ENCODE assay signal across 9 cellular contexts in genomic region chr13:52695856-52696255, GRCh38. TPM values are rescaled to one million over a fixed set of nuclear protein-coding genes. Genes with fewer than 3 reads are reported as not detected.
A peak's percentile ranks its signal among the peaks of the same experiment; 100 is the strongest.
DNase-seq lines count a peak whose midpoint lies in the region; ATAC-seq lines count a peak whose summit lies in the region.
"Had no signal": no experiment of that assay in that cellular context is flagged by ENCODE, and none has a peak within 500 bp of the region (broad histone marks: within the 10 kb centered on the region; RNA-seq: fewer than 3 reads in every experiment).

No MANE protein-coding gene starts in this region.

- peak; percentile 76 for ATAC-seq in GM19463 (IDR thresholded peaks at IDR 0.05; ENCODE audit: unreplicated experiment)
- ATAC-seq in sciatic nerve, result no peak

- intact Hi-C loops in sciatic nerve (cut with DNase I), result no loop called here

- peak; percentile 16 for DNase-seq in GM03348 (ENCODE audit: low spot score)
- DNase-seq in NCI-H226, result peak; percentile 5
- DNase-seq in fibroblast of peridontal ligament (ENCODE audit: extremely low read depth), result peak; percentile 88
- DNase-seq in sciatic nerve (ENCODE audit: low spot score), result no peak
- no peak for DNase-seq in CD1c-positive myeloid dendritic cell (ENCODE audit: extremely low spot score)
- no peak for DNase-seq in epidermal melanocyte (ENCODE audit: insufficient read length, low spot score)
- no peak for DNase-seq in ecto neural progenitor cell (ENCODE audit: low spot score)
- DNase-seq: activated naive CD8-positive, alpha-beta T cell treated with anti-CD3 and anti-CD28 coated beads, Interleukin-2, amount 10 ng/mL, durations not matched to agents 7 days and 5 days had no signal

RNA-seq across cellular contexts. Expression of gene SUGT1, which starts 43.2 kb away (rescaled TPM):
- total RNA-seq in sciatic nerve, result 62.3 TPM

RNA-seq across cellular contexts. Expression of gene CNMD, which starts 43.8 kb away (rescaled TPM):
- total RNA-seq in sciatic nerve, result 0.27 TPM
- total RNA-seq: activated naive CD8-positive, alpha-beta T cell treated with anti-CD3 and anti-CD28 coated beads, Interleukin-2, amount 10 ng/mL, durations not matched to agents 7 days and 5 days had no signal

RNA-seq across cellular contexts. Expression of gene HNRNPA1L2, which starts 53.6 kb away (rescaled TPM):
- 8.8 TPM for total RNA-seq in sciatic nerve

Comparison
In these comparisons a context has a peak if more than half of its experiments do, and no peak if none do; other contexts are left out.
1. DNase-seq: peak in GM03348 (single experiment), NCI-H226 (single experiment) and fibroblast of peridontal ligament (single experiment); none in sciatic nerve (single experiment), CD1c-positive myeloid dendritic cell (single experiment), epidermal melanocyte (single experiment) and ecto neural progenitor cell (single experiment).